In the genomic region with DNA sequence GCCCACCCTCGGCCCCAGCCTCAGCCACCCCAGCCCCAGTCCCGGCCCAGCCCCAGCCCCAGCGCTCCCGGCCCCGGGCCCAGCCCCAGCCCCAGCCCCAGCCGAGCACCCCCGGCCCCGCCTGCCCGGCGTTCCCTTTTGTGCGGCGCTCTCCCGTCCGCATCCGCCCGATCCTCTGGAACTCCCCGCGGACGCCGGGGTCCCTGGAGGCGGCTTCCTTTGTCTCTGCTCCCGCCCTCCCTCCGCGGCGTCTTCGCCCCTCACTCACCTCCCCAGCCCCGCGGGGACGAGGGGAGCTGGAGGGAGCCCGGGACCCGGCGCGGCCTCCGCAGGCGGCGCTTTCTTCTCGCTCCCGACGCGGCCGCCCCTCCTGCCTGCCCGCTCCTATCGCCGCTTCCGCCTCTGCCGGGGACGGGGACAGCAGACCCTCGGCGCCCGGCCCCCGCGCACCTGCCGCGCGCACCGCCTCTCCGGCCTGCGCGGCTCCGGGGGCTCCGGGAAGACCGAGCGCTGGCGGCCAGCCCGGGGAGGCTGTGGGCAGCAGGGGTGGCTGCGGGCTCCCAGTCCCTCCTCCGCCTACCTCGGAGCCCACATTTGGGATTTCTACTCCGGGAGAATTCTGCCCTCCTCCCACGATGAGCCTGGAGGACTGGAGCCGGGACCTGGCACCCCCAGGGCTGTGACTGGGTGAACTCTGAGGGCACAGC, we compare ENCODE assay signal across 8 cellular contexts. TPM values are rescaled to one million over a fixed set of nuclear protein-coding genes. Genes with fewer than 3 reads are reported as not detected.
A peak's percentile ranks its signal among the peaks of the same experiment; 100 is the strongest.
DNase-seq lines count a peak whose midpoint lies in the region; ATAC-seq, FAIRE-seq and TF ChIP-seq lines count a peak whose summit lies in the region.

No MANE protein-coding gene starts in this region.

- H4K20me1 ChIP-seq in HepG2 (ENCODE audit: insufficient read depth, low read length) = peaks cover 19% of the 10 kb centered on the region; the same call in 1 of the 2 replicates

- H3K27me3 Mint-ChIP-seq in activated naive CD4-positive, alpha-beta T cell treated with anti-CD3 and anti-CD28 coated beads, Interleukin-2, amount 50 U/mL, for 24 hours = no peaks in the 10 kb centered on the region

- H3K4me1 ChIP-seq in heart right ventricle (peaks cover 0 to 47% (median 12%) of the 10 kb centered on the region in 9 donors), lower lobe of right lung (peaks cover 12% of the 10 kb centered on the region), transverse colon (peaks cover 9 to 22% (median 22%) of the 10 kb centered on the region in 4 donors), HepG2 (ENCODE audit: insufficient read depth, low read length) (peaks cover 51% of the 10 kb centered on the region)

- no peak overlapping the region for H3K9ac ChIP-seq in HepG2 (ENCODE audit: insufficient read depth, low read depth, low read length)

- FAIRE-seq in HepG2 (lab: Jason Lieb, UNC) = no peak

- TF ChIP-seq CTCF in heart right ventricle (IDR thresholded peaks at IDR 0.05) (no peak), lower lobe of right lung (IDR thresholded peaks at IDR 0.05) (no peak), transverse colon (IDR thresholded peaks at IDR 0.05) (no peak), HepG2 (CRISPR knock-in tag; IDR thresholded peaks at IDR 0.05) (no peak)

- H3K27ac ChIP-seq in heart right ventricle = no peak overlapping the region
- no peak overlapping the region for H3K27ac ChIP-seq in lower lobe of right lung
- no peak overlapping the region for H3K27ac ChIP-seq in transverse colon
- H3K27ac ChIP-seq in HepG2 (ENCODE audit: extremely low read length, insufficient read depth, low read length) = no peak overlapping the region

- intact Hi-C loops in heart right ventricle (cut with DNase I) (loop anchor here in 2 of 10 donors (1.0 to 10.0 kb wide), 3 partner anchors 29 to 261 kb away; no protein-coding TSS in a partner anchor), left ventricle myocardium superior (cut with micrococcal nuclease) (no loop called here), lower lobe of right lung (cut with DNase I) (no loop called here), transverse colon (cut with DNase I; ENCODE audit: low total_unique reads) (no loop called here), HepG2 (cut with micrococcal nuclease; ENCODE audit: unreplicated experiment) (no loop called here)

- H3K4me2 ChIP-seq in HepG2 (ENCODE audit: low read depth, low read length) = no peak overlapping the region

- peaks cover 12% of the 10 kb centered on the region for H3K4me1 Mint-ChIP-seq in activated naive CD4-positive, alpha-beta T cell treated with anti-CD3 and anti-CD28 coated beads, Interleukin-2, amount 50 U/mL, for 24 hours

- H3K27me3 ChIP-seq in heart right ventricle (peaks cover 0 to 73% (median 12%) of the 10 kb centered on the region in 7 donors), lower lobe of right lung (ENCODE audit: low read depth) (peaks cover 28% of the 10 kb centered on the region), transverse colon (peaks cover 39% of the 10 kb centered on the region), HepG2 (ENCODE audit: control insufficient read depth in 1 of 2, insufficient read depth in 2 of 2, low read length in 2 of 2) (no peaks in the 10 kb centered on the region)

- H3K36me3 Mint-ChIP-seq in activated naive CD4-positive, alpha-beta T cell treated with anti-CD3 and anti-CD28 coated beads, Interleukin-2, amount 50 U/mL, for 24 hours = no peaks in the 10 kb centered on the region

- no TSS peak for BruUV-seq in HepG2 (replicated peaks; lab: Mats Ljungman, UMichigan)

- peak overlapping the region; percentile 57 for H3K4me3 Mint-ChIP-seq in activated naive CD4-positive, alpha-beta T cell treated with anti-CD3 and anti-CD28 coated beads, Interleukin-2, amount 50 U/mL, for 24 hours

- H3K36me3 ChIP-seq in heart right ventricle (peaks cover 0 to 21% (median 0%) of the 10 kb centered on the region in 9 donors), lower lobe of right lung (no peaks in the 10 kb centered on the region), transverse colon (no peaks in the 10 kb centered on the region), HepG2 (replicated peaks in 1 of 2; ENCODE audit: control insufficient read depth in 1 of 2, insufficient read depth in 2 of 2, low read length in 2 of 2) (peaks cover 8 to 18% of the 10 kb centered on the region in 2 experiments; a peak in 4 of 5 replicates)

- DNase-seq in heart right ventricle (no peak), left ventricle myocardium superior (no peak), lower lobe of right lung (no peak), transverse colon (no peak), NCI-H774 (lab: John Stamatoyannopoulos, UW) (no peak), HepG2 (ENCODE audit: low spot score) (no peak)

- WGBS in heart right ventricle, 2 donors = 21 to 28% methylated on average over 58 to 71 of the region's 71 CpGs
- 28% methylated on average over 34 of the region's 71 CpGs; no CpG with 5 or more reads in 1 of the 2 donors for WGBS in transverse colon (ENCODE audit: low coverage in 1 of 2), 2 donors
- WGBS in HepG2 (ENCODE audit: low lambda C conversion rate) = 98% methylated on average over 68 of the region's 71 CpGs

- ATAC-seq in heart right ventricle (no peak), left ventricle myocardium superior (no peak), lower lobe of right lung (no peak), GM21360 (IDR thresholded peaks at IDR 0.05; ENCODE audit: unreplicated experiment) (no peak), HepG2 (no peak)

- TF ChIP-seq EP300 in transverse colon (IDR thresholded peaks at IDR 0.05; ENCODE audit: low read depth) (no peak), HepG2 (IDR thresholded peaks at IDR 0.05; ENCODE audit: low read depth in 2 of 2, low read length in 2 of 2) (no peak), HepG2 (CRISPR knock-in tag; IDR thresholded peaks at IDR 0.05; ENCODE audit: borderline replicate concordance) (no peak)

- POLR2A ChIA-PET in HepG2 (lab: Yijun Ruan, JAX) = no interaction called here

- H3K9me3 Mint-ChIP-seq in activated naive CD4-positive, alpha-beta T cell treated with anti-CD3 and anti-CD28 coated beads, Interleukin-2, amount 50 U/mL, for 24 hours = no peaks in the 10 kb centered on the region

- H3K4me3 ChIP-seq in heart right ventricle (peak overlapping the region in 8 of 10 donors; percentile 10 to 57 (median 43)), lower lobe of right lung (peak overlapping the region; percentile 54), transverse colon (peak overlapping the region in 3 of 4 donors; percentile 15 to 49 (median 46)), HepG2 (replicated peaks in 1 of 3; ENCODE audit: insufficient read depth in 1 of 3, low read depth in 2 of 3, low read length in 3 of 3) (no peak overlapping the region)

- no peak overlapping the region for H3K27ac Mint-ChIP-seq in activated naive CD4-positive, alpha-beta T cell treated with anti-CD3 and anti-CD28 coated beads, Interleukin-2, amount 50 U/mL, for 24 hours

- H3K9me3 ChIP-seq in heart right ventricle (no peaks in the 10 kb centered on the region), lower lobe of right lung (no peaks in the 10 kb centered on the region), transverse colon (no peaks in the 10 kb centered on the region), HepG2 (ENCODE audit: low read length) (no peaks in the 10 kb centered on the region)

- no peak overlapping the region for H2AFZ ChIP-seq in HepG2 (ENCODE audit: low read length)

- in situ Hi-C loops in transverse colon (cut with MboI; ENCODE audit: low pct_ligation_motif_present in 1 of 4, low pct_unique_long_range_greater_than_20kb in 1 of 4, low sequenced_read_pairs in 3 of 4) = loop anchor here in 1 of 4 donors (10.0 kb wide), 1 partner anchor 81 kb away; a partner anchor contains a TSS
- in situ Hi-C loops in HepG2 (cut with HindIII; ENCODE audit: extremely low pct_ligation_motif_present, low pct_unique_long_range_greater_than_20kb) = no loop called here

- TF ChIP-seq RAD21 in HepG2 (CRISPR knock-in tag; IDR thresholded peaks at IDR 0.05) = no peak

- TF ChIP-seq POLR2A in transverse colon (IDR thresholded peaks at IDR 0.05) (no peak), HepG2 (IDR thresholded peaks at IDR 0.05; ENCODE audit: insufficient read depth in 1 of 2, low read depth in 2 of 2, low read length in 2 of 2) (no peak)

- CTCF ChIA-PET in HepG2 (lab: Yijun Ruan, JAX; ENCODE audit: low intra/inter-chr PET ratio, low total read pairs) = no interaction called here

- H3K79me2 ChIP-seq in HepG2 (ENCODE audit: insufficient read depth, low read length) = peaks cover 8% of the 10 kb centered on the region

RNA-seq across cellular contexts. Expression of a gene that starts 14.0 kb away (rescaled TPM):
- total RNA-seq in heart right ventricle (10 to 100 TPM; 12.7 to 33.9 (median 18.3) TPM), left ventricle myocardium superior (18.5 TPM), lower lobe of right lung (114 TPM), transverse colon (100 to 1,000 TPM in 1 of 4 donors, 10 to 100 TPM in 3; 25.4 to 132 (median 44.8) TPM), HepG2 (2016; rRNA removed; fragmentation: Illumina TruSeq; extraction: Trizol) (7.3 and 29.8 TPM in 2 replicates)
- polyA plus RNA-seq in heart right ventricle (10 to 100 TPM; 11.5 to 30.7 TPM), HepG2 (2011; rRNA removed) (65.2 and 82.7 TPM in 2 replicates)
- 2.7 and 2.9 TPM in 2 replicates for total RNA-seq in HepG2 (2016; cell fraction: cytosol; rRNA removed; fragmentation: Illumina TruSeq; extraction: Trizol; ENCODE audit: low read depth)
- total RNA-seq in HepG2 (2016; cell fraction: insoluble cytoplasmic fraction; rRNA removed; fragmentation: Illumina TruSeq; extraction: Trizol) = 5.9 and 28.3 TPM in 2 replicates
- 4.9 and 5.0 TPM in 2 replicates for total RNA-seq in HepG2 (2016; cell fraction: membrane; rRNA removed; fragmentation: Illumina TruSeq; extraction: Trizol)
- total RNA-seq in HepG2 (2016; cell fraction: nucleus; rRNA removed; fragmentation: Illumina TruSeq; extraction: Trizol) = 36.4 and 50.3 TPM in 2 replicates
- polyA plus RNA-seq in HepG2 (2011; cell fraction: cytosol; rRNA removed) = 37.7 and 58.0 TPM in 2 replicates
- 667 and 906 TPM in 2 replicates for polyA plus RNA-seq in HepG2 (2011; cell fraction: nucleus; rRNA removed)
- polyA plus RNA-seq in HepG2 (2012) = 77.8 and 101 TPM in 2 replicates
- 1.4 and 1.5 TPM in 2 replicates for polyA plus RNA-seq in HepG2 (2016; cell fraction: cytosol; fragmentation: Illumina TruSeq; extraction: Trizol; ENCODE audit: low read depth)
- 10.7 and 15.5 TPM in 2 replicates for polyA plus RNA-seq in HepG2 (2016; cell fraction: insoluble cytoplasmic fraction; fragmentation: Illumina TruSeq; extraction: Trizol; ENCODE audit: low read depth)
- 3.2 and 3.6 TPM in 2 replicates for polyA plus RNA-seq in HepG2 (2016; cell fraction: membrane; fragmentation: Illumina TruSeq; extraction: Trizol; ENCODE audit: low read depth)
- 125 and 134 TPM in 2 replicates for polyA plus RNA-seq in HepG2 (2016; cell fraction: nucleus; fragmentation: Illumina TruSeq; extraction: Trizol; ENCODE audit: insufficient read depth, low read depth)
- polyA minus RNA-seq in HepG2 (2011; rRNA and poly(A)+ RNA removed; ENCODE audit: low replicate concordance) = 23.8 and 86.8 TPM in 2 replicates
- 41.3 and 50.7 TPM in 2 replicates for polyA minus RNA-seq in HepG2 (2011; cell fraction: cytosol; rRNA and poly(A)+ RNA removed)
- polyA minus RNA-seq in HepG2 (2011; cell fraction: nucleus; rRNA and poly(A)+ RNA removed) = 80.3 and 86.4 TPM in 2 replicates

RNA-seq across cellular contexts. Expression of a gene that starts 20.6 kb away (rescaled TPM):
- total RNA-seq in heart right ventricle (100 to 1,000 TPM in 1 of 10 donors, 10 to 100 TPM in 8, 1 to 10 TPM in 1; 9.8 to 169 (median 20.9) TPM), left ventricle myocardium superior (16.4 TPM), lower lobe of right lung (76.9 TPM), transverse colon (10 to 100 TPM in 3 of 4 donors, not detected in 1; 36.0 to 70.6 (median 40.8) TPM), HepG2 (2016; rRNA removed; fragmentation: Illumina TruSeq; extraction: Trizol) (54.9 and 68.4 TPM in 2 replicates)
- polyA plus RNA-seq in heart right ventricle (100 to 1,000 TPM in 1 of 2 donors, 10 to 100 TPM in 1; 51.7 to 186 TPM), HepG2 (2011; rRNA removed) (42.1 and 63.7 TPM in 2 replicates)
- 17.4 and 19.2 TPM in 2 replicates for total RNA-seq in HepG2 (2016; cell fraction: cytosol; rRNA removed; fragmentation: Illumina TruSeq; extraction: Trizol; ENCODE audit: low read depth)
- total RNA-seq in HepG2 (2016; cell fraction: insoluble cytoplasmic fraction; rRNA removed; fragmentation: Illumina TruSeq; extraction: Trizol) = 52.2 and 77.4 TPM in 2 replicates
- total RNA-seq in HepG2 (2016; cell fraction: membrane; rRNA removed; fragmentation: Illumina TruSeq; extraction: Trizol) = 17.7 and 18.1 TPM in 2 replicates
- total RNA-seq in HepG2 (2016; cell fraction: nucleus; rRNA removed; fragmentation: Illumina TruSeq; extraction: Trizol) = 18.3 and 23.3 TPM in 2 replicates
- polyA plus RNA-seq in HepG2 (2011; cell fraction: cytosol; rRNA removed) = 49.9 and 81.6 TPM in 2 replicates
- 24.5 and 32.4 TPM in 2 replicates for polyA plus RNA-seq in HepG2 (2011; cell fraction: nucleus; rRNA removed)
- polyA plus RNA-seq in HepG2 (2012) = 19.4 and 39.7 TPM in 2 replicates
- 13.7 and 17.3 TPM in 2 replicates for polyA plus RNA-seq in HepG2 (2016; cell fraction: cytosol; fragmentation: Illumina TruSeq; extraction: Trizol; ENCODE audit: low read depth)
- polyA plus RNA-seq in HepG2 (2016; cell fraction: insoluble cytoplasmic fraction; fragmentation: Illumina TruSeq; extraction: Trizol; ENCODE audit: low read depth) = 47.3 and 49.3 TPM in 2 replicates
- 10.1 and 12.3 TPM in 2 replicates for polyA plus RNA-seq in HepG2 (2016; cell fraction: membrane; fragmentation: Illumina TruSeq; extraction: Trizol; ENCODE audit: low read depth)
- 22.7 and 27.6 TPM in 2 replicates for polyA plus RNA-seq in HepG2 (2016; cell fraction: nucleus; fragmentation: Illumina TruSeq; extraction: Trizol; ENCODE audit: insufficient read depth, low read depth)
- polyA minus RNA-seq in HepG2 (2011; rRNA and poly(A)+ RNA removed; ENCODE audit: low replicate concordance) = 24.2 and 34.4 TPM in 2 replicates
- polyA minus RNA-seq in HepG2 (2011; cell fraction: cytosol; rRNA and poly(A)+ RNA removed) = 11.4 and 13.3 TPM in 2 replicates
- polyA minus RNA-seq in HepG2 (2011; cell fraction: nucleus; rRNA and poly(A)+ RNA removed) = 2.1 and 5.1 TPM in 2 replicates

RNA-seq across cellular contexts. Expression of a gene that starts 34.0 kb away (rescaled TPM):
- total RNA-seq in heart right ventricle = 10 to 100 TPM; 28.5 to 78.1 (median 41.6) TPM
- polyA plus RNA-seq in heart right ventricle = 10 to 100 TPM; 49.2 to 49.8 TPM
- 39.4 TPM for total RNA-seq in left ventricle myocardium superior
- 21.4 TPM for total RNA-seq in lower lobe of right lung
- total RNA-seq in transverse colon = 100 to 1,000 TPM in 1 of 4 donors, 10 to 100 TPM in 3; 10.8 to 140 (median 15.7) TPM
- total RNA-seq in HepG2 (2016; rRNA removed; fragmentation: Illumina TruSeq; extraction: Trizol) = 4.4 and 8.8 TPM in 2 replicates
- 16.5 and 25.5 TPM in 2 replicates for total RNA-seq in HepG2 (2016; cell fraction: cytosol; rRNA removed; fragmentation: Illumina TruSeq; extraction: Trizol; ENCODE audit: low read depth)
- 3.4 and 7.9 TPM in 2 replicates for total RNA-seq in HepG2 (2016; cell fraction: insoluble cytoplasmic fraction; rRNA removed; fragmentation: Illumina TruSeq; extraction: Trizol)
- 13.5 and 18.3 TPM in 2 replicates for total RNA-seq in HepG2 (2016; cell fraction: membrane; rRNA removed; fragmentation: Illumina TruSeq; extraction: Trizol)
- total RNA-seq in HepG2 (2016; cell fraction: nucleus; rRNA removed; fragmentation: Illumina TruSeq; extraction: Trizol) = 6.5 and 8.0 TPM in 2 replicates
- polyA plus RNA-seq in HepG2 (2011; rRNA removed) = 10.6 and 17.6 TPM in 2 replicates
- 11.6 and 28.6 TPM in 2 replicates for polyA plus RNA-seq in HepG2 (2011; cell fraction: cytosol; rRNA removed)
- polyA plus RNA-seq in HepG2 (2011; cell fraction: nucleus; rRNA removed) = 190 and 210 TPM in 2 replicates
- polyA plus RNA-seq in HepG2 (2012) = 4.3 and 7.0 TPM in 2 replicates
- polyA plus RNA-seq in HepG2 (2016; cell fraction: cytosol; fragmentation: Illumina TruSeq; extraction: Trizol; ENCODE audit: low read depth) = 17.0 and 22.1 TPM in 2 replicates
- 4.5 and 6.0 TPM in 2 replicates for polyA plus RNA-seq in HepG2 (2016; cell fraction: insoluble cytoplasmic fraction; fragmentation: Illumina TruSeq; extraction: Trizol; ENCODE audit: low read depth)
- 10.6 and 11.4 TPM in 2 replicates for polyA plus RNA-seq in HepG2 (2016; cell fraction: membrane; fragmentation: Illumina TruSeq; extraction: Trizol; ENCODE audit: low read depth)
- 16.1 and 18.4 TPM in 2 replicates for polyA plus RNA-seq in HepG2 (2016; cell fraction: nucleus; fragmentation: Illumina TruSeq; extraction: Trizol; ENCODE audit: insufficient read depth, low read depth)
- 2.2 and 6.1 TPM in 2 replicates for polyA minus RNA-seq in HepG2 (2011; rRNA and poly(A)+ RNA removed; ENCODE audit: low replicate concordance)
- polyA minus RNA-seq in HepG2 (2011; cell fraction: cytosol; rRNA and poly(A)+ RNA removed) = 6.4 and 8.5 TPM in 2 replicates
- polyA minus RNA-seq in HepG2 (2011; cell fraction: nucleus; rRNA and poly(A)+ RNA removed) = 4.6 and 8.9 TPM in 2 replicates

RNA-seq across cellular contexts. Expression of a gene that starts 40.2 kb away (rescaled TPM):
- total RNA-seq in heart right ventricle (not detected), left ventricle myocardium superior (not detected), lower lobe of right lung (0.65 TPM), transverse colon (1 to 10 TPM; 3.0 to 7.5 (median 5.0) TPM), HepG2 (2016; rRNA removed; fragmentation: Illumina TruSeq; extraction: Trizol) (not detected in 2 replicates)
- polyA plus RNA-seq in heart right ventricle (not detected), HepG2 (2011; rRNA removed) (0.03 and 0.05 TPM in 2 replicates)
- not detected in 2 replicates for total RNA-seq in HepG2 (2016; cell fraction: cytosol; rRNA removed; fragmentation: Illumina TruSeq; extraction: Trizol; ENCODE audit: low read depth)
- not detected in 2 replicates for total RNA-seq in HepG2 (2016; cell fraction: insoluble cytoplasmic fraction; rRNA removed; fragmentation: Illumina TruSeq; extraction: Trizol)
- total RNA-seq in HepG2 (2016; cell fraction: membrane; rRNA removed; fragmentation: Illumina TruSeq; extraction: Trizol) = not detected in 2 replicates
- total RNA-seq in HepG2 (2016; cell fraction: nucleus; rRNA removed; fragmentation: Illumina TruSeq; extraction: Trizol) = not detected in 2 replicates
- polyA plus RNA-seq in HepG2 (2011; cell fraction: cytosol; rRNA removed) = 0.04 TPM in 1 of 2 replicates, not detected in the other
- polyA plus RNA-seq in HepG2 (2011; cell fraction: nucleus; rRNA removed) = not detected in 2 replicates
- 0.07 and 0.08 TPM in 2 replicates for polyA plus RNA-seq in HepG2 (2012)
- not detected in 2 replicates for polyA plus RNA-seq in HepG2 (2016; cell fraction: cytosol; fragmentation: Illumina TruSeq; extraction: Trizol; ENCODE audit: low read depth)
- polyA plus RNA-seq in HepG2 (2016; cell fraction: insoluble cytoplasmic fraction; fragmentation: Illumina TruSeq; extraction: Trizol; ENCODE audit: low read depth) = not detected in 2 replicates
- not detected in 2 replicates for polyA plus RNA-seq in HepG2 (2016; cell fraction: membrane; fragmentation: Illumina TruSeq; extraction: Trizol; ENCODE audit: low read depth)
- not detected in 2 replicates for polyA plus RNA-seq in HepG2 (2016; cell fraction: nucleus; fragmentation: Illumina TruSeq; extraction: Trizol; ENCODE audit: insufficient read depth, low read depth)
- 2.1 TPM in 1 of 2 replicates, not detected in the other for polyA minus RNA-seq in HepG2 (2011; rRNA and poly(A)+ RNA removed; ENCODE audit: low replicate concordance)
- polyA minus RNA-seq in HepG2 (2011; cell fraction: cytosol; rRNA and poly(A)+ RNA removed) = not detected in 2 replicates
- 0.26 TPM in 1 of 2 replicates, not detected in the other for polyA minus RNA-seq in HepG2 (2011; cell fraction: nucleus; rRNA and poly(A)+ RNA removed)

RNA-seq across cellular contexts. Expression of a gene that starts 52.0 kb away (rescaled TPM):
- total RNA-seq in heart right ventricle (100 to 1,000 TPM in 8 of 10 donors, 10 to 100 TPM in 2; 66.2 to 238 (median 122) TPM), left ventricle myocardium superior (187 TPM), lower lobe of right lung (not detected), transverse colon (under 1 TPM in 1 of 4 donors, not detected in 3; 0.14 TPM), HepG2 (2016; rRNA removed; fragmentation: Illumina TruSeq; extraction: Trizol) (0.04 TPM in 1 of 2 replicates, not detected in the other)
- polyA plus RNA-seq in heart right ventricle (100 to 1,000 TPM in 1 of 2 donors, 10 to 100 TPM in 1; 55.1 to 513 TPM), HepG2 (2011; rRNA removed) (0.29 and 0.38 TPM in 2 replicates)
- not detected in 2 replicates for total RNA-seq in HepG2 (2016; cell fraction: cytosol; rRNA removed; fragmentation: Illumina TruSeq; extraction: Trizol; ENCODE audit: low read depth)
- total RNA-seq in HepG2 (2016; cell fraction: insoluble cytoplasmic fraction; rRNA removed; fragmentation: Illumina TruSeq; extraction: Trizol) = not detected in 2 replicates
- total RNA-seq in HepG2 (2016; cell fraction: membrane; rRNA removed; fragmentation: Illumina TruSeq; extraction: Trizol) = not detected in 2 replicates
- not detected in 2 replicates for total RNA-seq in HepG2 (2016; cell fraction: nucleus; rRNA removed; fragmentation: Illumina TruSeq; extraction: Trizol)
- 0.17 and 0.32 TPM in 2 replicates for polyA plus RNA-seq in HepG2 (2011; cell fraction: cytosol; rRNA removed)
- 2.3 and 2.6 TPM in 2 replicates for polyA plus RNA-seq in HepG2 (2011; cell fraction: nucleus; rRNA removed)
- polyA plus RNA-seq in HepG2 (2012) = 0.44 TPM in 2 replicates
- polyA plus RNA-seq in HepG2 (2016; cell fraction: cytosol; fragmentation: Illumina TruSeq; extraction: Trizol; ENCODE audit: low read depth) = not detected in 2 replicates
- polyA plus RNA-seq in HepG2 (2016; cell fraction: insoluble cytoplasmic fraction; fragmentation: Illumina TruSeq; extraction: Trizol; ENCODE audit: low read depth) = not detected in 2 replicates
- not detected in 2 replicates for polyA plus RNA-seq in HepG2 (2016; cell fraction: membrane; fragmentation: Illumina TruSeq; extraction: Trizol; ENCODE audit: low read depth)
- not detected in 2 replicates for polyA plus RNA-seq in HepG2 (2016; cell fraction: nucleus; fragmentation: Illumina TruSeq; extraction: Trizol; ENCODE audit: insufficient read depth, low read depth)
- polyA minus RNA-seq in HepG2 (2011; rRNA and poly(A)+ RNA removed; ENCODE audit: low replicate concordance) = 0.09 and 2.7 TPM in 2 replicates
- polyA minus RNA-seq in HepG2 (2011; cell fraction: cytosol; rRNA and poly(A)+ RNA removed) = 0.44 and 0.59 TPM in 2 replicates
- 0.99 and 1.2 TPM in 2 replicates for polyA minus RNA-seq in HepG2 (2011; cell fraction: nucleus; rRNA and poly(A)+ RNA removed)

Comparison
In these comparisons a context has a peak if more than half of its experiments do, and no peak if none do; other contexts are left out.
1. H3K4me3 ChIP-seq: peak in heart right ventricle (8 of 10), lower lobe of right lung (single experiment) and transverse colon (3 of 4); none in HepG2 (0 of 3).